In the genomic region with DNA sequence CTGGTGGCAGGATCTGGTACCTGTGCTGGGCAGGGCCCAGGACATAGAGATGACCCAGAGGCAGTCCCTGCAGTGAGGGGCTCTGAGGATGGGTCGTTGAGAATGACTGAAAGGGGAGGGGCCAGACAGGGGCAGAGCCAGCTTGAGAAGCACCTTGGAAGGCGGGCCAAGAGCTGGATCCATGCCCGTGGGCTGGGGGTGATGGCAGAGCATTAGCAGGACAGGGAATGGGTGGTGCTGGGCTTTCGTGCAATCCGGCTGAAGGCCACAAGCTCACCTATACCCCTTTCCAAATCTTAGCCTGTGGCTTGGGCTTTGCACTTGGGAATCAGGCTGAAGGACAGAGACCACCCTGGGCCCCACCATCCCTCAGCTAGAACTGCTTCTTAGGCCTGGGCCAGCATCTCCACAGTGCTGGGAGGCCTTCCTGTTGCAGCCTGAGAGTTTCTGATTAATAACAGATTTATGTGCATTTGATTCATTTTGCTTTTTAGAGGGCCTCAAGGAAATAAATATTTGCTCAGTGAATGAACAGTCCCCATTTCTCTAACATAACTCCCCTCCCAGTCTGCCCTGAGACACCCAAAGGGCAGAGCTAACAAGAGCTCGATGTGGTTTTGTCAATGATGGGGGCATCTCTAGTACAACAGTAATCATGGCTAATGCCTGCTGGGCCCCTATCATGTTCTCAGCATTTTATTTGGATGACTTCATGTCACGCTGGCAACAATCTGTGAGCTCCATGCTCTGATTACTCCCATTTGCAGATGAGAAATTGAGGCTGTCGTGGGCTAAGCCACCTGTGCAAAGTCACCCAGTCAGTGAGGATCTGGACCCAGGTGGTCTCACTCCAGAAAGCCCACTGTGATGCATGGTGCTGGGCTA, we compare ENCODE assay signal across 16 cellular contexts. TPM values are rescaled to one million over a fixed set of nuclear protein-coding genes. Genes with fewer than 3 reads are reported as not detected.
A peak's percentile ranks its signal among the peaks of the same experiment; 100 is the strongest.
DNase-seq lines count a peak whose midpoint lies in the region; ATAC-seq and TF ChIP-seq lines count a peak whose summit lies in the region.
"Had no signal": no experiment of that assay in that cellular context is flagged by ENCODE, and none has a peak within 500 bp of the region (broad histone marks: within the 10 kb centered on the region; RNA-seq: fewer than 3 reads in every experiment).

No MANE protein-coding gene starts in this region.

- no peak for ATAC-seq in HG03342 (IDR thresholded peaks at IDR 0.05; ENCODE audit: unreplicated experiment)
- ATAC-seq: esophagus mucosa, Panc1, psoas muscle had no signal

- CTCF ChIA-PET in BJ (lab: Yijun Ruan, JAX) = interaction anchor here (1.0 to 5.0 kb wide), 6 partner anchors 11 to 101 kb away, joined by 3 to 27 read pairs (median 9); no protein-coding TSS in a partner anchor

- H3K27me3 ChIP-seq in BJ (ENCODE audit: control insufficient read depth, insufficient read depth, low read length) = no peaks in the 10 kb centered on the region
- H3K27me3 ChIP-seq in MG63 = no peaks in the 10 kb centered on the region
- H3K27me3 ChIP-seq: BLaER1 had no signal

- H3K4me3 ChIP-seq in BJ (ENCODE audit: low read depth, low read length) (no peak overlapping the region), MG63 (no peak overlapping the region), fibroblast of mammary gland (ENCODE audit: control insufficient read depth, low read depth, low read length) (no peak overlapping the region), skin epidermis (no peak overlapping the region)
- H3K4me3 ChIP-seq: BLaER1, psoas muscle had no signal

- POLR2A ChIA-PET in BJ (lab: Charles Lee) = interaction anchor here (0.6 to 1.2 kb wide), 2 partner anchors 18 to 51 kb away, joined by 3 to 4 read pairs; no protein-coding TSS in a partner anchor

- H3K27ac ChIP-seq in skin epidermis = peak overlapping the region in 18 of 21 experiments; percentile 37 to 85 (median 70)
- H3K27ac ChIP-seq: BLaER1, psoas muscle had no signal

- H3K36me3 ChIP-seq in BJ (ENCODE audit: control insufficient read depth, insufficient read depth, low read length) (no peaks in the 10 kb centered on the region), MG63 (no peaks in the 10 kb centered on the region)
- H3K36me3 ChIP-seq: BLaER1 had no signal

- DNase-seq in BJ (ENCODE audit: low read depth) (peak; percentile 67), MG63 (peak; percentile 16), fibroblast of mammary gland (ENCODE audit: low read depth) (peak; percentile 88)
- DNase-seq in stimulated activated CD4-positive, alpha-beta T cell treated with anti-CD3 and anti-CD28 coated beads, Interleukin-4, amount 100 ng/mL, for 1 hour = no peak
- no peak for DNase-seq in activated naive CD4-positive, alpha-beta T cell (lab: John Stamatoyannopoulos, UW)
- DNase-seq: activated CD4-positive, alpha-beta T cell treated with anti-CD3 and anti-CD28 coated beads, Interleukin-2, amount 50 U/mL, for 1 hour; activated naive CD4-positive, alpha-beta T cell treated with anti-CD3 and anti-CD28 coated beads for 36 hours; KBM-7; NCI-H1092 treated with DMSO at 0.1 percent for 48 hours; NCI-H748 treated with DMSO at 0.1 percent for 48 hours had no signal

- TF ChIP-seq CTCF in BJ (IDR thresholded peaks at IDR 0.05; ENCODE audit: insufficient read depth, low read depth, low read length) = no peak
- no peak for TF ChIP-seq CTCF in fibroblast of mammary gland (conservative IDR thresholded peaks at IDR 0.05; ENCODE audit: control insufficient read depth, insufficient read depth, low read depth, low read length)

- H3K9me3 ChIP-seq in MG63 = no peaks in the 10 kb centered on the region
- H3K9me3 ChIP-seq: BLaER1, psoas muscle had no signal

RNA-seq across cellular contexts. Expression of gene RIBC2, which starts 39.3 kb away (rescaled TPM):
- 0.58 and 1.0 TPM in 2 replicates for polyA plus RNA-seq in BJ (2011; rRNA removed)
- polyA minus RNA-seq in BJ (2011; rRNA and poly(A)+ RNA removed) = 0.31 and 0.66 TPM in 2 replicates
- 0.56 TPM in 1 of 2 replicates, not detected in the other for total RNA-seq in MG63 (2014; rRNA removed; shearing (Covaris generic); ENCODE audit: low replicate concordance)
- total RNA-seq: psoas muscle had no signal

RNA-seq across cellular contexts. Expression of gene SMC1B, which starts 39.4 kb away (rescaled TPM):
- not detected in 2 replicates for polyA plus RNA-seq in BJ (2011; rRNA removed)
- polyA minus RNA-seq in BJ (2011; rRNA and poly(A)+ RNA removed) = not detected in 2 replicates
- not detected in 2 replicates for total RNA-seq in MG63 (2014; rRNA removed; shearing (Covaris generic); ENCODE audit: low replicate concordance)
- total RNA-seq: esophagus mucosa, psoas muscle had no signal
- polyA plus RNA-seq: psoas muscle had no signal

RNA-seq across cellular contexts. Expression of gene FBLN1, which starts 49.9 kb away (rescaled TPM):
- 681 and 1,033 TPM in 2 replicates for polyA plus RNA-seq in BJ (2011; rRNA removed)
- polyA minus RNA-seq in BJ (2011; rRNA and poly(A)+ RNA removed) = 344 and 433 TPM in 2 replicates
- 42.9 and 91.9 TPM in 2 replicates for total RNA-seq in MG63 (2014; rRNA removed; shearing (Covaris generic); ENCODE audit: low replicate concordance)
- total RNA-seq: activated naive CD4-positive, alpha-beta T cell treated with anti-CD3 and anti-CD28 coated beads for 36 hours had no signal

Comparison
In these comparisons a context has a peak if more than half of its experiments do, and no peak if none do; other contexts are left out.
1. DNase-seq: peak in BJ (single experiment), MG63 (single experiment) and fibroblast of mammary gland (single experiment); none in stimulated activated CD4-positive, alpha-beta T cell treated with anti-CD3 and anti-CD28 coated beads, Interleukin-4, amount 100 ng/mL, for 1 hour (single experiment) and activated naive CD4-positive, alpha-beta T cell (0 of 4).